In genomic region chr2:60172801-60173200, GRCh38 we compare ENCODE assay signal across 8 cellular contexts.
"Had no signal": no experiment of that assay in that cellular context is flagged by ENCODE, and none has a peak within 500 bp of the region (broad histone marks: within the 10 kb centered on the region; RNA-seq: fewer than 3 reads in every experiment).

No MANE protein-coding gene starts in this region.

- DNase-seq: GM23248, GOT3, H7, IMR-90, KG1 had no signal

- H3K9ac ChIP-seq: GM23248 had no signal

- H3K4me1 ChIP-seq: HAP-1 had no signal

- H3K4me3 ChIP-seq: GM23248, HAP-1, K562 had no signal

- H3K27ac ChIP-seq: GM23248, HL-60 had no signal

- ATAC-seq: K562 had no signal

- FAIRE-seq: K562 had no signal

- H2AFZ ChIP-seq: GM23248 had no signal

- H3K9me3 ChIP-seq: HAP-1 had no signal

- H3K36me3 ChIP-seq: HAP-1 had no signal
